Comparison of ENCODE assay signal across 1 cellular context in genomic region chr9:107286057-107286456, GRCh38.
TF ChIP-seq lines count a peak whose summit lies in the region.

No MANE protein-coding gene starts in this region.

TF ChIP-seq in HepG2, 621 proteins besides CTCF, POLR2A, EP300 and RAD21 (continued from another document):
- TF ChIP-seq GATAD2A (CRISPR knock-in tag; IDR thresholded peaks at IDR 0.05), result peak; percentile 65
- TF ChIP-seq AFF4 (CRISPR knock-in tag; IDR thresholded peaks at IDR 0.05), result no peak
- TF ChIP-seq ATF5 (CRISPR knock-in tag; IDR thresholded peaks at IDR 0.05; ENCODE audit: low read depth), result no peak
- TF ChIP-seq ZBTB20 (CRISPR knock-in tag; IDR thresholded peaks at IDR 0.05; ENCODE audit: borderline replicate concordance, low read depth), result no peak
- TF ChIP-seq FOXA3 (CRISPR knock-in tag; IDR thresholded peaks at IDR 0.05), result peak; percentile 74
- no peak for TF ChIP-seq MTF2 (CRISPR knock-in tag; IDR thresholded peaks at IDR 0.05; ENCODE audit: borderline replicate concordance)
- peak; percentile 71; the same call in 1 of the 2 replicates for TF ChIP-seq MIXL1 (CRISPR knock-in tag; IDR thresholded peaks at IDR 0.05)
- no peak for TF ChIP-seq MXD4 (CRISPR knock-in tag; IDR thresholded peaks at IDR 0.05)
- TF ChIP-seq EED (CRISPR knock-in tag; IDR thresholded peaks at IDR 0.05), result no peak
- TF ChIP-seq CSRNP1 (CRISPR knock-in tag; IDR thresholded peaks at IDR 0.05), result no peak
- no peak for TF ChIP-seq ZNF558 (CRISPR knock-in tag; IDR thresholded peaks at IDR 0.05; ENCODE audit: borderline replicate concordance)
- no peak for TF ChIP-seq HMG20A (CRISPR knock-in tag; IDR thresholded peaks at IDR 0.05; ENCODE audit: borderline replicate concordance)
- no peak for TF ChIP-seq SALL2 (CRISPR knock-in tag; IDR thresholded peaks at IDR 0.05)
- TF ChIP-seq BATF2 (CRISPR knock-in tag; IDR thresholded peaks at IDR 0.05), result no peak
- TF ChIP-seq POGZ (CRISPR knock-in tag; IDR thresholded peaks at IDR 0.05), result no peak
- no peak for TF ChIP-seq TBL1XR1 (IDR thresholded peaks at IDR 0.05; ENCODE audit: borderline replicate concordance, low read length, partially characterized antibody)
- TF ChIP-seq ZNF644 (CRISPR knock-in tag; IDR thresholded peaks at IDR 0.05; ENCODE audit: low read depth), result peak; percentile 63
- no peak for TF ChIP-seq THYN1 (CRISPR knock-in tag; IDR thresholded peaks at IDR 0.05; ENCODE audit: borderline replicate concordance, low read depth)
- no peak for TF ChIP-seq SMAD3 (CRISPR knock-in tag; IDR thresholded peaks at IDR 0.05)
- no peak for TF ChIP-seq ZKSCAN1 (IDR thresholded peaks at IDR 0.05; ENCODE audit: low read length)
- TF ChIP-seq ESRRA (CRISPR knock-in tag; IDR thresholded peaks at IDR 0.05; ENCODE audit: low read depth), result no peak
- no peak for TF ChIP-seq ZNF496 (CRISPR knock-in tag; IDR thresholded peaks at IDR 0.05; ENCODE audit: insufficient replicate concordance)
- no peak for TF ChIP-seq MAFF (IDR thresholded peaks at IDR 0.05; ENCODE audit: low read depth, low read length)
- no peak for TF ChIP-seq ZNF552 (CRISPR knock-in tag; IDR thresholded peaks at IDR 0.05; ENCODE audit: borderline replicate concordance)
- TF ChIP-seq IRF2 (CRISPR knock-in tag; IDR thresholded peaks at IDR 0.05), result 0 out of 2 replicates have a peak, but pooled peaks have one; percentile 26
- no peak for TF ChIP-seq SPEN (CRISPR knock-in tag; IDR thresholded peaks at IDR 0.05; ENCODE audit: low read depth)
- no peak for TF ChIP-seq ONECUT2 (CRISPR knock-in tag; IDR thresholded peaks at IDR 0.05)
- TF ChIP-seq STAT6 (CRISPR knock-in tag; IDR thresholded peaks at IDR 0.05; ENCODE audit: borderline replicate concordance), result no peak
- TF ChIP-seq THAP11 (CRISPR knock-in tag; IDR thresholded peaks at IDR 0.05), result 0 out of 2 replicates have a peak, but pooled peaks have one; percentile 13
- no peak for TF ChIP-seq ZBTB25 (CRISPR knock-in tag; IDR thresholded peaks at IDR 0.05)
- no peak for TF ChIP-seq SNRNP70 (IDR thresholded peaks at IDR 0.05; ENCODE audit: low read depth, low read length)
- TF ChIP-seq MEF2D (CRISPR knock-in tag; IDR thresholded peaks at IDR 0.05), result no peak
